11 cellular contexts compared by ENCODE assay signal in genomic region chr3:65549626-65549959, GRCh38.
A peak's percentile ranks its signal among the peaks of the same experiment; 100 is the strongest.
DNase-seq lines count a peak whose midpoint lies in the region; ATAC-seq and TF ChIP-seq lines count a peak whose summit lies in the region.
"Had no signal": no experiment of that assay in that cellular context is flagged by ENCODE, and none has a peak within 500 bp of the region (broad histone marks: within the 10 kb centered on the region; RNA-seq: fewer than 3 reads in every experiment).

No MANE protein-coding gene starts in this region.

- H3K27ac ChIP-seq in coronary artery (peak overlapping the region; percentile 29 to 64), right lobe of liver (no peak overlapping the region), spleen (peak overlapping the region in 2 of 8 donors; percentile 2 to 16)

- no peak for TF ChIP-seq CTCF in HFFc6 (IDR thresholded peaks at IDR 0.05)
- TF ChIP-seq CTCF in coronary artery (IDR thresholded peaks at IDR 0.05), result no peak
- no peak for TF ChIP-seq CTCF in right lobe of liver (IDR thresholded peaks at IDR 0.05)
- no peak for TF ChIP-seq CTCF in spleen (IDR thresholded peaks at IDR 0.05 in 8 of 11, conservative IDR thresholded peaks at IDR 0.05 in 3 of 11)
- TF ChIP-seq CTCF in lower leg skin (IDR thresholded peaks at IDR 0.05), result no peak

- intact Hi-C loops in right lobe of liver (cut with DNase I) (no loop called here), spleen (cut with DNase I; ENCODE audit: low total_unique reads) (no loop called here), lower leg skin (cut with DNase I; ENCODE audit: low total_unique reads) (no loop called here)

- H3K27me3 Mint-ChIP-seq in HFFc6 (ENCODE audit: insufficient read depth), result no peaks in the 10 kb centered on the region

- H3K36me3 ChIP-seq in right lobe of liver (no peaks in the 10 kb centered on the region), spleen (no peaks in the 10 kb centered on the region)

- no peak for TF ChIP-seq POLR2A in right lobe of liver (IDR thresholded peaks at IDR 0.05)
- TF ChIP-seq POLR2A in spleen (IDR thresholded peaks at IDR 0.05), result no peak
- TF ChIP-seq POLR2A in lower leg skin (IDR thresholded peaks at IDR 0.05), result no peak

- DNase-seq in HFFc6, result no peak
- no peak for DNase-seq in coronary artery (ENCODE audit: low spot score)
- DNase-seq in right lobe of liver, result no peak
- DNase-seq in spleen, result no peak
- no peak for DNase-seq in NCI-H748 (lab: John Stamatoyannopoulos, UW; ENCODE audit: unreplicated experiment)
- no peak for DNase-seq in lower leg skin (ENCODE audit: low spot score in 2 of 2)
- no peak for DNase-seq in HUDEP-2 (lab: John Stamatoyannopoulos, UW; ENCODE audit: unreplicated experiment in 76 of 76)
- no peak for DNase-seq in COLO668 (lab: John Stamatoyannopoulos, UW; ENCODE audit: unreplicated experiment)
- DNase-seq: DMS153, NCI-H2029 treated with DMSO at 0.1 percent for 48 hours had no signal

- H3K9me3 ChIP-seq in right lobe of liver, result no peaks in the 10 kb centered on the region
- H3K9me3 ChIP-seq in spleen, result peaks cover 0 to 10% (median 0%) of the 10 kb centered on the region in 8 donors

- ATAC-seq in right lobe of liver, result peak in 2 of 4 donors; percentile 8 to 16

- WGBS in right lobe of liver (ENCODE audit: insufficient coverage, low coverage, low lambda C conversion rate, missing lambda C conversion rate), result 14% methylated on average over 3 of the region's 9 CpGs
- 28 to 64% (median 30%) methylated on average over 6 to 9 of the region's 9 CpGs for WGBS in spleen, 5 donors
- 43 to 88% methylated on average over 3 to 9 of the region's 9 CpGs for WGBS in lower leg skin, 2 donors

- peaks cover 0 to 17% (median 1%) of the 10 kb centered on the region in 4 donors for H3K4me1 ChIP-seq in right lobe of liver
- peaks cover 0 to 16% (median 5%) of the 10 kb centered on the region in 6 donors for H3K4me1 ChIP-seq in spleen

- H3K27me3 ChIP-seq in right lobe of liver (no peaks in the 10 kb centered on the region), spleen (replicated peaks in 1 of 7) (peaks cover 0 to 24% (median 0%) of the 10 kb centered on the region in 7 donors)

- no peaks in the 10 kb centered on the region for H3K36me3 Mint-ChIP-seq in HFFc6 (ENCODE audit: low read depth)

- peak overlapping the region; percentile 81 for H3K4me3 Mint-ChIP-seq in HFFc6
- H3K4me3 Mint-ChIP-seq: activated T-helper 1 cell treated with anti-CD3 and anti-CD28 coated beads, Interleukin-12 subunit alpha, Interleukin-12 subunit beta, Interleukin-2, Interleukin-4 antibody, amounts not matched to agents 30 ng/mL and 10 ng/mL and 1 ng/mL, durations not matched to agents 14 hours and 24 hours and 36 hours had no signal

- H3K4me1 Mint-ChIP-seq in HFFc6 (ENCODE audit: low read depth), result peaks cover 25% of the 10 kb centered on the region

- no peaks in the 10 kb centered on the region for H3K9me3 Mint-ChIP-seq in HFFc6
- H3K9me3 Mint-ChIP-seq: activated T-helper 1 cell treated with anti-CD3 and anti-CD28 coated beads, Interleukin-12 subunit alpha, Interleukin-12 subunit beta, Interleukin-2, Interleukin-4 antibody, amounts not matched to agents 30 ng/mL and 10 ng/mL and 1 ng/mL, durations not matched to agents 14 hours and 24 hours and 36 hours had no signal

- no peak overlapping the region for H3K27ac Mint-ChIP-seq in HFFc6
- H3K27ac Mint-ChIP-seq: activated T-helper 1 cell treated with anti-CD3 and anti-CD28 coated beads, Interleukin-12 subunit alpha, Interleukin-12 subunit beta, Interleukin-2, Interleukin-4 antibody, amounts not matched to agents 30 ng/mL and 10 ng/mL and 1 ng/mL, durations not matched to agents 14 hours and 24 hours and 36 hours had no signal

- H3K4me3 ChIP-seq in coronary artery (peak overlapping the region; percentile 79), right lobe of liver (peak overlapping the region; percentile 41 to 61 (median 49)), spleen (peak overlapping the region in 7 of 8 donors; percentile 30 to 62 (median 34)), lower leg skin (ENCODE audit: low read depth, poor library complexity, severe bottlenecking) (no peak overlapping the region)

Comparison
In these comparisons a context has a peak if more than half of its experiments do, and no peak if none do; other contexts are left out.
1. H3K27ac ChIP-seq: peak in coronary artery (2 of 2); none in right lobe of liver (0 of 3).